3 cellular contexts compared by ENCODE assay signal in the genomic region with DNA sequence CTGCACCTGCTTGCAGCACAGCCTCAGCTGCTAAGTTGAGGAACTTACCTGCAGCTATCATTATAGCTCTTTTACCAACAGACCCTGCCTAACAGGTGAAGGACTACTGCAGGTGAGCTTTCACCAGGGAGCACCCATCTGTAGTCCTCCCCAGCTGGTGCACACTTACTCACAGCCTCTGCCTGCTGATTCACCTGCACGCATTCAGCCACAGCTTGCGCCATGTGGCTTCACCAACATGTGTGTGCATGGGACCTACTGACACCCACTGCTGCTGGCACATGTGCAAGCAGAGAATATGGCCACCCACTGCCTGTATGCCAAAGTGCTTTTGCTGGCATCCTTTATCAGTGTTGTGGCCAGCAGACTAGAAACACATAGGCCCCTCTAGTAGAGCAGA.
"Had no signal": no experiment of that assay in that cellular context is flagged by ENCODE, and none has a peak within 500 bp of the region (broad histone marks: within the 10 kb centered on the region; RNA-seq: fewer than 3 reads in every experiment).

No MANE protein-coding gene starts in this region.

- DNase-seq: GDM1, GF-D8 had no signal

- ATAC-seq: GM12878 had no signal

- H3K4me3 ChIP-seq: GM12878 had no signal
